Comparison of ENCODE assay signal across 2 cellular contexts in the genomic region with DNA sequence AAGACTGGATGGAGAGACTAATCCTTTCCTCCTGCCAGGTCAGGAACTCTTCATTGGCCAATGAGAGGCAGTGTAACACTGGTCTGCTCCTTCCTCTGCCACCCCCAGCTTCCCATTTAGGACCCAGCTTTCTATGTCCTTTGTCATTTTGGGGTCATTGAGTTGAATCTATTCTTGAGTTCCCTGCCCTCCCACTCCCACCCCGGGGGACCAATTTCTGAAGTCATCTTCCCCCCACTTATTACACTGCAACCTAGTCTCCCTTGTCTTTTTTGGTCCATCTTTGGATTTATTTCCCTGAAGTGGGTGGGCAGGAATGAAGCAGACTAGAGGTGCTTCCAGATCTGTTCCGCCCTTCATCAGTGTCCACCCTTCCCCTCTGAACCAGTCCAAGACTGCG.
TF ChIP-seq lines count a peak whose summit lies in the region.

No MANE protein-coding gene starts in this region.

TF ChIP-seq in IMR-90, 13 proteins besides CTCF, POLR2A, EP300 and RAD21:
- TF ChIP-seq SMC3 (IDR thresholded peaks at IDR 0.05; ENCODE audit: low read depth, low read length), result no peak
- no peak for TF ChIP-seq CEBPB (IDR thresholded peaks at IDR 0.05; ENCODE audit: low read depth, low read length)
- no peak for TF ChIP-seq BHLHE40 (IDR thresholded peaks at IDR 0.05; ENCODE audit: low read depth, low read length)
- no peak for TF ChIP-seq MXI1 (IDR thresholded peaks at IDR 0.05; ENCODE audit: borderline replicate concordance, low read depth, low read length)
- TF ChIP-seq, protein P1, sequence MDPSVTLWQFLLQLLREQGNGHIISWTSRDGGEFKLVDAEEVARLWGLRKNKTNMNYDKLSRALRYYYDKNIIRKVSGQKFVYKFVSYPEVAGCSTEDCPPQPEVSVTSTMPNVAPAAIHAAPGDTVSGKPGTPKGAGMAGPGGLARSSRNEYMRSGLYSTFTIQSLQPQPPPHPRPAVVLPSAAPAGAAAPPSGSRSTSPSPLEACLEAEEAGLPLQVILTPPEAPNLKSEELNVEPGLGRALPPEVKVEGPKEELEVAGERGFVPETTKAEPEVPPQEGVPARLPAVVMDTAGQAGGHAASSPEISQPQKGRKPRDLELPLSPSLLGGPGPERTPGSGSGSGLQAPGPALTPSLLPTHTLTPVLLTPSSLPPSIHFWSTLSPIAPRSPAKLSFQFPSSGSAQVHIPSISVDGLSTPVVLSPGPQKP (IDR thresholded peaks at IDR 0.05; ENCODE audit: borderline replicate concordance, low read depth, low read length), result no peak
TF ChIP-seq in IMR-90: peak in this region for 0.

TF ChIP-seq in endothelial cell of umbilical vein, 7 proteins besides CTCF, POLR2A, EP300 and RAD21:
- TF ChIP-seq MYC (IDR thresholded peaks at IDR 0.05; ENCODE audit: low read depth, low read length) (no peak), POLR2AphosphoS5 (IDR thresholded peaks at IDR 0.05; ENCODE audit: insufficient read depth, low read depth, low read length) (no peak), MAX (IDR thresholded peaks at IDR 0.05; ENCODE audit: insufficient read depth, insufficient read length) (no peak), EZH2 (IDR thresholded peaks at IDR 0.05; ENCODE audit: borderline replicate concordance, low read depth, low read length, severe bottlenecking) (no peak), GATA2 (IDR thresholded peaks at IDR 0.05; ENCODE audit: insufficient read depth, insufficient read length, low read depth, low read length) (no peak), FOS (IDR thresholded peaks at IDR 0.05; ENCODE audit: borderline replicate concordance, insufficient read depth, low read length) (no peak), JUN (IDR thresholded peaks at IDR 0.05; ENCODE audit: borderline replicate concordance, insufficient read depth, insufficient read length, low read depth) (no peak)
TF ChIP-seq in endothelial cell of umbilical vein: peak in this region for 0.
